8 cellular contexts compared by ENCODE assay signal in the genomic region with DNA sequence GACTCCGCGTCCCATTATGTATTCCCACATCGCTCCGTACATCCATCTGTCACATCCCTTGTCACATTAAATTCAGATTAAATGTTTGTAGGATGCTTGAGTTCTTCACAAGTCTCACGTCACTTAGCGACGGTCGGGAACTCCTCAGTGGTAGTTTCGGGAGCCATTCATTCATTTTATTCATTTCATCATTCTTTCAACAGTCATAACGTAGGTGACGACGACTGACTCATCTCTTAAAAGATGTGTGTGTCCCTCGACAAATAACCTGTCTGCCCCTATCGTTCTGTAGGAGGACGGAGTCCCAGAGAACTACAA. TPM values are rescaled to one million over a fixed set of nuclear protein-coding genes. Genes with fewer than 3 reads are reported as not detected.
A peak's percentile ranks its signal among the peaks of the same experiment; 100 is the strongest.
DNase-seq lines count a peak whose midpoint lies in the region; ATAC-seq and TF ChIP-seq lines count a peak whose summit lies in the region.

No MANE protein-coding gene starts in this region.

- H3K9me3 Mint-ChIP-seq in activated CD4-positive, alpha-beta T cell treated with anti-CD3 and anti-CD28 coated beads, Interleukin-2, amount 10 ng/mL, durations not matched to agents 24 days and 14 days, result no peaks in the 10 kb centered on the region
- no peaks in the 10 kb centered on the region for H3K9me3 Mint-ChIP-seq in activated naive CD8-positive, alpha-beta T cell treated with anti-CD3 and anti-CD28 coated beads, Interleukin-2, amount 10 ng/mL, durations not matched to agents 7 days and 5 days

- intact Hi-C loops in activated CD4-positive, alpha-beta T cell treated with anti-CD3 and anti-CD28 coated beads, Interleukin-2, amount 10 ng/mL, durations not matched to agents 24 days and 14 days (cut with micrococcal nuclease), result loop anchor here (1.0 to 10.0 kb wide), 9 partner anchors 143 to 1388 kb away; partner anchors contain the start of genes CDV3, CEP63, DNAJC13 and NPHP3
- intact Hi-C loops in left lung (cut with DNase I), result no loop called here

- peaks cover 17% of the 10 kb centered on the region for H3K4me1 Mint-ChIP-seq in activated CD4-positive, alpha-beta T cell treated with anti-CD3 and anti-CD28 coated beads, Interleukin-2, amount 10 ng/mL, durations not matched to agents 24 days and 14 days
- peaks cover 17% of the 10 kb centered on the region for H3K4me1 Mint-ChIP-seq in activated naive CD8-positive, alpha-beta T cell treated with anti-CD3 and anti-CD28 coated beads, Interleukin-2, amount 10 ng/mL, durations not matched to agents 7 days and 5 days

- TF ChIP-seq CTCF in left lung (IDR thresholded peaks at IDR 0.05), result no peak

- no peak for ATAC-seq in activated naive CD8-positive, alpha-beta T cell treated with anti-CD3 and anti-CD28 coated beads, Interleukin-2, amount 10 ng/mL, durations not matched to agents 7 days and 5 days (ENCODE audit: low read depth)
- no peak for ATAC-seq in left lung

- H3K27ac ChIP-seq in left lung (peak overlapping the region in 1 of 2 donors; percentile 78), thymus (ENCODE audit: low read depth) (no peak overlapping the region)

- H3K36me3 Mint-ChIP-seq in activated CD4-positive, alpha-beta T cell treated with anti-CD3 and anti-CD28 coated beads, Interleukin-2, amount 10 ng/mL, durations not matched to agents 24 days and 14 days (ENCODE audit: low read depth), result peaks cover 36% of the 10 kb centered on the region
- H3K36me3 Mint-ChIP-seq in activated naive CD8-positive, alpha-beta T cell treated with anti-CD3 and anti-CD28 coated beads, Interleukin-2, amount 10 ng/mL, durations not matched to agents 7 days and 5 days, result peaks cover 3% of the 10 kb centered on the region

- peak overlapping the region; percentile 99 for H3K4me3 Mint-ChIP-seq in activated CD4-positive, alpha-beta T cell treated with anti-CD3 and anti-CD28 coated beads, Interleukin-2, amount 10 ng/mL, durations not matched to agents 24 days and 14 days
- H3K4me3 Mint-ChIP-seq in activated naive CD8-positive, alpha-beta T cell treated with anti-CD3 and anti-CD28 coated beads, Interleukin-2, amount 10 ng/mL, durations not matched to agents 7 days and 5 days, result peak overlapping the region; percentile 95

- WGBS in thymus, result 24% methylated on average over 15 of the region's 15 CpGs

- peaks cover 0 to 20% of the 10 kb centered on the region in 2 donors for H3K4me1 ChIP-seq in left lung
- peaks cover 3% of the 10 kb centered on the region for H3K4me1 ChIP-seq in thymus (ENCODE audit: control insufficient read depth, insufficient read depth, low read length)

- H3K27me3 Mint-ChIP-seq in activated CD4-positive, alpha-beta T cell treated with anti-CD3 and anti-CD28 coated beads, Interleukin-2, amount 10 ng/mL, durations not matched to agents 24 days and 14 days, result peaks cover 16% of the 10 kb centered on the region
- H3K27me3 Mint-ChIP-seq in activated naive CD8-positive, alpha-beta T cell treated with anti-CD3 and anti-CD28 coated beads, Interleukin-2, amount 10 ng/mL, durations not matched to agents 7 days and 5 days, result peaks cover 2% of the 10 kb centered on the region

- H3K27ac Mint-ChIP-seq in activated CD4-positive, alpha-beta T cell treated with anti-CD3 and anti-CD28 coated beads, Interleukin-2, amount 10 ng/mL, durations not matched to agents 24 days and 14 days, result peak overlapping the region; percentile 98
- peak overlapping the region; percentile 91 for H3K27ac Mint-ChIP-seq in activated naive CD8-positive, alpha-beta T cell treated with anti-CD3 and anti-CD28 coated beads, Interleukin-2, amount 10 ng/mL, durations not matched to agents 7 days and 5 days

- H3K36me3 ChIP-seq in left lung (peaks cover 0 to 19% of the 10 kb centered on the region in 2 donors), thymus (ENCODE audit: control insufficient read depth, insufficient read depth) (peaks cover 3% of the 10 kb centered on the region)

- H3K4me3 ChIP-seq in left lung (peak overlapping the region; percentile 88 to 92), thymus (ENCODE audit: low read length) (peak overlapping the region; percentile 86)

- H3K27me3 ChIP-seq in left lung, result no peaks in the 10 kb centered on the region
- no peaks in the 10 kb centered on the region for H3K27me3 ChIP-seq in thymus (ENCODE audit: control insufficient read depth, insufficient read depth)

- no peak for DNase-seq in activated CD4-positive, alpha-beta T cell treated with anti-CD3 and anti-CD28 coated beads, Interleukin-2, amount 10 ng/mL, durations not matched to agents 24 days and 14 days
- DNase-seq in activated CD4-positive, alpha-beta T cell treated with anti-CD3 and anti-CD28 coated beads, Interleukin-2, amount 50 U/mL, for 48 hours, result no peak
- no peak for DNase-seq in activated naive CD8-positive, alpha-beta T cell treated with anti-CD3 and anti-CD28 coated beads, Interleukin-2, amount 10 ng/mL, durations not matched to agents 7 days and 5 days
- DNase-seq in left lung (no peak), NCI-H187 (lab: John Stamatoyannopoulos, UW) (no peak), T-helper 9 cell (no peak), COR-L47 (lab: John Stamatoyannopoulos, UW) (no peak)

- POLR2A ChIA-PET in activated naive CD8-positive, alpha-beta T cell treated with anti-CD3 and anti-CD28 coated beads, Interleukin-2, amount 10 ng/mL, durations not matched to agents 7 days and 5 days (lab: Charles Lee), result no interaction called here

- H3K9me3 ChIP-seq in left lung, result no peaks in the 10 kb centered on the region
- no peaks in the 10 kb centered on the region for H3K9me3 ChIP-seq in thymus (ENCODE audit: control insufficient read depth)

RNA-seq across cellular contexts. Expression of gene SRPRB, which starts 0.3 kb away (rescaled TPM):
- total RNA-seq in activated CD4-positive, alpha-beta T cell treated with anti-CD3 and anti-CD28 coated beads, Interleukin-2, amount 10 ng/mL, durations not matched to agents 24 days and 14 days, result 97.7 and 103 TPM in 2 replicates
- 10 to 100 TPM; 39.3 to 39.7 TPM for total RNA-seq in activated naive CD8-positive, alpha-beta T cell treated with anti-CD3 and anti-CD28 coated beads, Interleukin-2, amount 10 ng/mL, durations not matched to agents 7 days and 5 days
- total RNA-seq in left lung, result 100 to 1,000 TPM in 1 of 2 donors, 10 to 100 TPM in 1; 68.7 to 117 TPM
- polyA plus RNA-seq in thymus, result 17.7 TPM

RNA-seq across cellular contexts. Expression of gene TF, which starts 59.1 kb away (rescaled TPM):
- 0.02 and 0.26 TPM in 2 replicates for total RNA-seq in activated CD4-positive, alpha-beta T cell treated with anti-CD3 and anti-CD28 coated beads, Interleukin-2, amount 10 ng/mL, durations not matched to agents 24 days and 14 days
- total RNA-seq in activated naive CD8-positive, alpha-beta T cell treated with anti-CD3 and anti-CD28 coated beads, Interleukin-2, amount 10 ng/mL, durations not matched to agents 7 days and 5 days, result under 1 TPM; 0.60 to 0.97 TPM
- total RNA-seq in left lung, result 1 to 10 TPM; 2.1 to 3.5 TPM
- polyA plus RNA-seq in thymus, result 2.9 TPM
